ENCODE assay signal across 8 cellular contexts in the genomic region with DNA sequence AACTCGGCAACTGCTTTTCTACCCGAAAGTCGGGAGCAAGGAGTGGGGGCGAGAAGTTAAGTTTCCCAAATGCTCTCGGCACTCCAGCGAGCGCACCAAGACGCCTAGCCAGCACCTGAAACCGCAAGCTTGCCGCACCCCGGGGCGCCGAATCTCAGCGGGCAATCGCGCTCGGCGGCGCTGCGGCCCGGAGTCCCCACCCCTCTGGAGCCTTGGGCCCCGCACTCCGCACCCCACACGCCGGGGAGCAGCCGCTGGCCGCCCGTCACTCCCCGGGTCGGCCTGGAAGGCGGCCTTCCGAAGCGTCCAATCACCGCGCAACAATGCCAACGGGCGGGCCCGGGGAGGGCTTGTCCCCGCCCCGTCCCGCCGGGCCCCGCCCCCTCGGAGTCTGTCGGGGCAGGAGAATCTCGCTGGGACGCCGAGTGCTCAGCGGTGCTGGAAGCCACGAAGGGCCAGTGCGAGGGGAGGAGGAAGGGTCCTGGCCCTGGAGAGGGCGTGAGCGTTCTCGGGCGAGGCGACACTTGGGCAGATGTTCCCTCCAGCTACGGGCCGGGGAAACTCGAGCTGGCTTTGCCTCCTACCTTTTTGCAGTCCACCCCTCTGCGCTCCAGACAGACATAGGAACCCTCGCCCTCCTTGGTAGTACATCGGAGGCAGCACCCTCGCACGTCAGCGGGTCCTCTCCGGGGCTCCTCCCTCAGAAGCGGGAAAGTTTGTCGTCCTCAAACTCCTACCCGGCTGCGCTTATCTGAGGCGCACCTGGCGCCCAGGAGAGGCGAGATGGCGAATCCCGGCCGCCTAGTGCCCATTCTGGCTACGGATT. TPM values are rescaled to one million over a fixed set of nuclear protein-coding genes. Genes with fewer than 3 reads are reported as not detected.
DNase-seq lines count a peak whose midpoint lies in the region; ATAC-seq and TF ChIP-seq lines count a peak whose summit lies in the region.

No MANE protein-coding gene starts in this region.

- CTCF ChIA-PET in CD8-positive, alpha-beta memory T cell (lab: Charles Lee) = no interaction called here

- peaks cover 0 to 5% (median 3%) of the 10 kb centered on the region in 5 donors for H3K9me3 Mint-ChIP-seq in CD8-positive, alpha-beta memory T cell
- H3K9me3 Mint-ChIP-seq in activated T-cell treated with anti-CD3 and anti-CD28 coated beads, Interleukin-2, amount 50 U/mL, for 4 hours = peaks cover 8% of the 10 kb centered on the region

- TF ChIP-seq POLR2A in esophagus squamous epithelium (IDR thresholded peaks at IDR 0.05) = peak in 2 of 4 donors; percentile 80 to 86

- no peaks in the 10 kb centered on the region for H3K36me3 Mint-ChIP-seq in CD8-positive, alpha-beta memory T cell
- no peaks in the 10 kb centered on the region for H3K36me3 Mint-ChIP-seq in activated T-cell treated with anti-CD3 and anti-CD28 coated beads, Interleukin-2, amount 50 U/mL, for 4 hours (ENCODE audit: insufficient read depth)

- ATAC-seq in GM21381 (IDR thresholded peaks at IDR 0.05; ENCODE audit: unreplicated experiment) = peak; percentile 93
- ATAC-seq in activated T-cell treated with anti-CD3 and anti-CD28 coated beads, Interleukin-2, amount 50 U/mL, for 4 hours = peak; percentile 92

- POLR2A ChIA-PET in CD8-positive, alpha-beta memory T cell (lab: Charles Lee) = no interaction called here

- DNase-seq in CD8-positive, alpha-beta memory T cell = peak in 4 of 5 donors; percentile 18 to 28 (median 23)
- peak; percentile 25 for DNase-seq in HS-5 (ENCODE audit: low read depth)
- DNase-seq in NOMO-1 treated with dmso at 0.1 percent for 144 hours (lab: John Stamatoyannopoulos, UW; ENCODE audit: unreplicated experiment) = peak; percentile 83
- peak; percentile 45 for DNase-seq in activated T-cell treated with anti-CD3 and anti-CD28 coated beads, Interleukin-2, amount 50 U/mL, for 4 hours
- DNase-seq in esophagus squamous epithelium (lab: John Stamatoyannopoulos, UW) = peak; percentile 9
- DNase-seq in stimulated activated CD8-positive, alpha-beta memory T cell treated with anti-CD3 and anti-CD28 coated beads, Interleukin-4, amount 100 ng/mL, for 48 hours = peak; percentile 87

- H3K9me3 ChIP-seq in CD8-positive, alpha-beta memory T cell (ENCODE audit: low read length) = no peaks in the 10 kb centered on the region
- H3K9me3 ChIP-seq in esophagus squamous epithelium (no peaks in the 10 kb centered on the region), muscle layer of colon (ENCODE audit: low read length) (no peaks in the 10 kb centered on the region)

- no peaks in the 10 kb centered on the region for H3K4me1 ChIP-seq in CD8-positive, alpha-beta memory T cell (ENCODE audit: insufficient read depth, low read length)
- H3K4me1 ChIP-seq in esophagus squamous epithelium (peaks cover 21 to 42% (median 26%) of the 10 kb centered on the region in 3 donors), muscle layer of colon (ENCODE audit: insufficient read depth, low read length) (peaks cover 16% of the 10 kb centered on the region)

- no peaks in the 10 kb centered on the region for H3K36me3 ChIP-seq in CD8-positive, alpha-beta memory T cell (ENCODE audit: insufficient read depth, low read length)
- no peaks in the 10 kb centered on the region for H3K36me3 ChIP-seq in esophagus squamous epithelium
- H3K36me3 ChIP-seq in muscle layer of colon (ENCODE audit: insufficient read depth, low read length) = no peaks in the 10 kb centered on the region

- H3K9ac ChIP-seq in muscle layer of colon (ENCODE audit: low read length) = no peak overlapping the region

- no peak overlapping the region for H3K27ac ChIP-seq in CD8-positive, alpha-beta memory T cell (ENCODE audit: low read depth, low read length)
- H3K27ac ChIP-seq in esophagus squamous epithelium (peak overlapping the region; percentile 86 to 94 (median 90)), muscle layer of colon (ENCODE audit: low read depth, low read length) (peak overlapping the region; percentile 45)

- H3K4me3 Mint-ChIP-seq in CD8-positive, alpha-beta memory T cell = peak overlapping the region; percentile 41 to 83 (median 72)
- peak overlapping the region; percentile 63 for H3K4me3 Mint-ChIP-seq in activated T-cell treated with anti-CD3 and anti-CD28 coated beads, Interleukin-2, amount 50 U/mL, for 4 hours

- H3K4me3 ChIP-seq in CD8-positive, alpha-beta memory T cell (ENCODE audit: low read length) = no peak overlapping the region
- peak overlapping the region; percentile 72 to 86 (median 74) for H3K4me3 ChIP-seq in esophagus squamous epithelium
- peak overlapping the region; percentile 62 to 71 for H3K4me3 ChIP-seq in muscle layer of colon (ENCODE audit: low read depth in 1 of 2, low read length in 2 of 2)

- H3K4me1 Mint-ChIP-seq in CD8-positive, alpha-beta memory T cell = peaks cover 11 to 18% (median 15%) of the 10 kb centered on the region in 3 donors
- peaks cover 10% of the 10 kb centered on the region for H3K4me1 Mint-ChIP-seq in activated T-cell treated with anti-CD3 and anti-CD28 coated beads, Interleukin-2, amount 50 U/mL, for 4 hours (ENCODE audit: low read depth)

- intact Hi-C loops in esophagus squamous epithelium (cut with DNase I) = no loop called here

- H3K27me3 Mint-ChIP-seq in CD8-positive, alpha-beta memory T cell = peaks cover 48 to 78% of the 10 kb centered on the region in 2 donors
- H3K27me3 Mint-ChIP-seq in activated T-cell treated with anti-CD3 and anti-CD28 coated beads, Interleukin-2, amount 50 U/mL, for 4 hours (ENCODE audit: low read depth) = peaks cover 72% of the 10 kb centered on the region

- TF ChIP-seq CTCF in esophagus squamous epithelium (IDR thresholded peaks at IDR 0.05) = peak in 1 of 6 experiments; percentile 38

- H3K27me3 ChIP-seq in CD8-positive, alpha-beta memory T cell (ENCODE audit: insufficient read depth, low read length, poor library complexity, severe bottlenecking) = peaks cover 26% of the 10 kb centered on the region
- H3K27me3 ChIP-seq in esophagus squamous epithelium = peaks cover 0 to 32% (median 0%) of the 10 kb centered on the region in 4 donors
- H3K27me3 ChIP-seq in muscle layer of colon (ENCODE audit: control insufficient read depth in 1 of 2, insufficient read depth in 2 of 2, low read length in 2 of 2) = peaks cover 33 to 59% of the 10 kb centered on the region in 2 donors

- H3K27ac Mint-ChIP-seq in CD8-positive, alpha-beta memory T cell = no peak overlapping the region

- WGBS in esophagus squamous epithelium, 2 donors = 1% methylated on average over 23 of the region's 77 CpGs; no CpG with 5 or more reads in 1 of the 2 donors

RNA-seq across cellular contexts. Expression of a gene that starts 1.1 kb away (rescaled TPM):
- under 1 TPM in 1 of 2 experiments, not detected in 1; 0.13 TPM for total RNA-seq in CD8-positive, alpha-beta memory T cell
- polyA plus RNA-seq in CD8-positive, alpha-beta memory T cell = not detected
- under 1 TPM in 2 of 3 donors, not detected in 1; 0.05 to 0.29 TPM for total RNA-seq in activated T-cell treated with anti-CD3 and anti-CD28 coated beads, Interleukin-2, amount 50 U/mL, for 4 hours
- 10 to 100 TPM; 38.2 to 92.3 (median 52.4) TPM for total RNA-seq in esophagus squamous epithelium

Comparison
In these comparisons a context has a peak if more than half of its experiments do, and no peak if none do; other contexts are left out.
1. DNase-seq: peak in every context shown above with its lines; median percentile 87 in stimulated activated CD8-positive, alpha-beta memory T cell treated with anti-CD3 and anti-CD28 coated beads, Interleukin-4, amount 100 ng/mL, for 48 hours; 83 in NOMO-1 treated with dmso at 0.1 percent for 144 hours; 45 in activated T-cell treated with anti-CD3 and anti-CD28 coated beads, Interleukin-2, amount 50 U/mL, for 4 hours; 25 in HS-5; 23 in CD8-positive, alpha-beta memory T cell; 9 in esophagus squamous epithelium.
2. RNA of a gene that starts 1.1 kb away (total RNA-seq): 38.2 to 92.3 TPM in esophagus squamous epithelium; 0.13 TPM in CD8-positive, alpha-beta memory T cell and 0.05 to 0.29 TPM in activated T-cell treated with anti-CD3 and anti-CD28 coated beads, Interleukin-2, amount 50 U/mL, for 4 hours; every median in the first group is over 10 times any median in the second.